Comparison of ENCODE assay signal across 24 cellular contexts in genomic region chr6:53466257-53466656, GRCh38.
DNase-seq lines count a peak whose midpoint lies in the region; ATAC-seq, FAIRE-seq and TF ChIP-seq lines count a peak whose summit lies in the region.
"Had no signal": no experiment of that assay in that cellular context is flagged by ENCODE, and none has a peak within 500 bp of the region (broad histone marks: within the 10 kb centered on the region; RNA-seq: fewer than 3 reads in every experiment).

No MANE protein-coding gene starts in this region.

- intact Hi-C loops in left lung (cut with DNase I): no loop called here
- intact Hi-C loops in uterus (cut with DNase I; ENCODE audit: low total_unique reads): no loop called here

- peaks cover 0 to 40% of the 10 kb centered on the region in 2 donors for H3K4me1 ChIP-seq in left lung
- H3K4me1 ChIP-seq in uterus: peaks cover 0 to 5% of the 10 kb centered on the region in 2 donors

- peak; percentile 32 for DNase-seq in M059J (ENCODE audit: low read depth)
- DNase-seq in bronchial epithelial cell (ENCODE audit: low read depth): peak; percentile 55
- DNase-seq in left lung: no peak
- no peak for DNase-seq in uterus
- DNase-seq in HuH-7 (ENCODE audit: low spot score): no peak
- DNase-seq in stimulated activated CD4-positive, alpha-beta T cell treated with anti-CD3 and anti-CD28 coated beads, Interleukin-4, amount 100 ng/mL, for 1 hour: no peak
- no peak for DNase-seq in KBM-7
- no peak for DNase-seq in hypothalamus (lab: John Stamatoyannopoulos, UW)
- DNase-seq: activated CD4-positive, alpha-beta T cell treated with anti-CD3 and anti-CD28 coated beads for 48 hours; activated CD8-positive, alpha-beta memory T cell treated with anti-CD3 and anti-CD28 coated beads, Interleukin-2, amount 10 ng/mL, durations not matched to agents 7 days and 5 days; Calu3; esophagus squamous epithelium; GDM1; immature natural killer cell; NCI-H1105; NCI-H2081 treated with DMSO at 0.1 percent for 48 hours; NCI-H524; Right ventricle myocardium superior; sigmoid colon; stimulated activated naive CD8-positive, alpha-beta T cell treated with anti-CD3 and anti-CD28 coated beads, Interleukin-15, Interleukin-2, amounts not matched to agents 100 U/mL and 50 U/mL, for 24 hours had no signal

- peak; percentile 51 for ATAC-seq in left lung
- ATAC-seq: activated CD8-positive, alpha-beta memory T cell treated with anti-CD3 and anti-CD28 coated beads, Interleukin-2, amount 10 ng/mL, durations not matched to agents 7 days and 5 days; activated T-helper 17 cell treated with anti-CD3 and anti-CD28 coated beads, Interleukin-2, amount 50 U/mL, for 72 hours; HCT116; stimulated activated naive CD8-positive, alpha-beta T cell treated with anti-CD3 and anti-CD28 coated beads, Interleukin-15, Interleukin-2, amounts not matched to agents 100 U/mL and 50 U/mL, for 24 hours had no signal

- TF ChIP-seq CTCF in bronchial epithelial cell (IDR thresholded peaks at IDR 0.05; ENCODE audit: insufficient read depth, low read length, severe bottlenecking): no peak
- no peak for TF ChIP-seq CTCF in left lung (IDR thresholded peaks at IDR 0.05)
- TF ChIP-seq CTCF in uterus (IDR thresholded peaks at IDR 0.05): no peak

- no peak for TF ChIP-seq POLR2A in uterus (IDR thresholded peaks at IDR 0.05)

- no peak for FAIRE-seq in bronchial epithelial cell (lab: Jason Lieb, UNC)

- H3K27me3 ChIP-seq in bronchial epithelial cell (ENCODE audit: control insufficient read depth, insufficient read depth, low read length) (no peaks in the 10 kb centered on the region), left lung (no peaks in the 10 kb centered on the region), uterus (no peaks in the 10 kb centered on the region)
- H3K27me3 ChIP-seq: esophagus squamous epithelium, sigmoid colon had no signal

- no peak overlapping the region for H3K4me3 ChIP-seq in bronchial epithelial cell (ENCODE audit: low read depth, low read length)
- no peak overlapping the region for H3K4me3 ChIP-seq in left lung
- H3K4me3 ChIP-seq in uterus: no peak overlapping the region
- H3K4me3 ChIP-seq: esophagus squamous epithelium, sigmoid colon had no signal

- H3K9me3 ChIP-seq in left lung (no peaks in the 10 kb centered on the region), uterus (no peaks in the 10 kb centered on the region)
- H3K9me3 ChIP-seq: esophagus squamous epithelium, sigmoid colon had no signal

- in situ Hi-C loops in KBM-7 (cut with MboI; ENCODE audit: low pct_unique_long_range_greater_than_20kb, low sequenced_read_pairs): no loop called here

- H3K27ac ChIP-seq in left lung (peak overlapping the region; percentile 14 to 73), uterus (peak overlapping the region; percentile 70 to 74)
- H3K27ac ChIP-seq: HL-60, KMS-11 had no signal

- H3K36me3 ChIP-seq in bronchial epithelial cell (ENCODE audit: control insufficient read depth, insufficient read depth, low read length): no peaks in the 10 kb centered on the region
- H3K36me3 ChIP-seq in left lung: no peaks in the 10 kb centered on the region
- H3K36me3 ChIP-seq in uterus: no peaks in the 10 kb centered on the region
- H3K36me3 ChIP-seq: esophagus squamous epithelium, sigmoid colon had no signal

Comparison
In these comparisons a context has a peak if more than half of its experiments do, and no peak if none do; other contexts are left out.
1. DNase-seq: peak in M059J (single experiment) and bronchial epithelial cell (single experiment); none in left lung (0 of 2), uterus (0 of 2), HuH-7 (single experiment), stimulated activated CD4-positive, alpha-beta T cell treated with anti-CD3 and anti-CD28 coated beads, Interleukin-4, amount 100 ng/mL, for 1 hour (single experiment), KBM-7 (single experiment) and hypothalamus (0 of 51).